Comparison of ENCODE assay signal across 18 cellular contexts in genomic region chr3:148190441-148190990, GRCh38.
DNase-seq lines count a peak whose midpoint lies in the region; ATAC-seq and TF ChIP-seq lines count a peak whose summit lies in the region.
"Had no signal": no experiment of that assay in that cellular context is flagged by ENCODE, and none has a peak within 500 bp of the region (broad histone marks: within the 10 kb centered on the region; RNA-seq: fewer than 3 reads in every experiment).

No MANE protein-coding gene starts in this region.

- in situ Hi-C loops in GM23248 (cut with MboI) (no loop called here), KBM-7 (cut with MboI; ENCODE audit: low pct_unique_long_range_greater_than_20kb, low sequenced_read_pairs) (no loop called here)

- H3K4me2 ChIP-seq in GM23248 (ENCODE audit: unreplicated experiment) = no peak overlapping the region

- no peak overlapping the region for H3K4me3 ChIP-seq in GM23248
- H3K4me3 ChIP-seq in breast epithelium = no peak overlapping the region
- H3K4me3 ChIP-seq: K562 had no signal

- no peaks in the 10 kb centered on the region for H3K79me2 ChIP-seq in GM23248 (ENCODE audit: insufficient read depth)

- H3K4me1 ChIP-seq in GM23248 (ENCODE audit: insufficient read depth) = no peaks in the 10 kb centered on the region
- no peaks in the 10 kb centered on the region for H3K4me1 ChIP-seq in breast epithelium

- DNase-seq in GM23248 = peak; percentile 19
- peak; percentile 22 for DNase-seq in dedifferentiated amniotic fluid mesenchymal stem cell (ENCODE audit: extremely low spot score)
- peak; percentile 98 for DNase-seq in pons (ENCODE audit: low spot score)
- DNase-seq in KBM-7 = no peak
- DNase-seq in activated CD4-positive, alpha-beta T cell treated with anti-CD3 and anti-CD28 coated beads for 4 hours = no peak
- DNase-seq in breast epithelium (ENCODE audit: low spot score in 2 of 2) = no peak
- DNase-seq: CD4-positive, alpha-beta T cell; DMS153; GDM1; GOT3; NCI-H1105 treated with DMSO at 0.1 percent for 48 hours; NCI-H1694; NCI-H748 treated with DMSO at 0.1 percent for 48 hours; SHP77 had no signal

- no peak for ATAC-seq in GM21737 (IDR thresholded peaks at IDR 0.05; ENCODE audit: unreplicated experiment)
- ATAC-seq: HCT116, K562 had no signal

- H3K27ac ChIP-seq in GM23248 = no peak overlapping the region
- H3K27ac ChIP-seq in layer of hippocampus (ENCODE audit: low read depth, low read length) = peak overlapping the region; percentile 24
- H3K27ac ChIP-seq in breast epithelium = no peak overlapping the region

- H4K20me1 ChIP-seq in GM23248 (ENCODE audit: insufficient read depth) = no peaks in the 10 kb centered on the region

- no peak for TF ChIP-seq POLR2A in breast epithelium (IDR thresholded peaks at IDR 0.05)

- intact Hi-C loops in breast epithelium (cut with DNase I; ENCODE audit: low total_unique reads) = no loop called here

- H3K9me3 ChIP-seq in GM23248 (ENCODE audit: low read depth) (no peaks in the 10 kb centered on the region), breast epithelium (no peaks in the 10 kb centered on the region)

- no peak for TF ChIP-seq CTCF in breast epithelium (IDR thresholded peaks at IDR 0.05)

- H3K36me3 ChIP-seq in GM23248 (ENCODE audit: low read depth) (no peaks in the 10 kb centered on the region), breast epithelium (no peaks in the 10 kb centered on the region)

- no peak overlapping the region for H2AFZ ChIP-seq in GM23248

- 43 to 44% methylated on average over 1 of the region's 1 CpG for WGBS in GM23248 (ENCODE audit: low coverage in 1 of 2, low lambda C conversion rate in 2 of 2, missing lambda C conversion rate in 2 of 2), 2 experiments

- no peak overlapping the region for H3K9ac ChIP-seq in GM23248

- H3K9me2 ChIP-seq in GM23248 (ENCODE audit: insufficient read depth) = no peaks in the 10 kb centered on the region

- no peaks in the 10 kb centered on the region for H3F3A ChIP-seq in GM23248 (ENCODE audit: insufficient read depth)

- H3K27me3 ChIP-seq in GM23248 (replicated peaks; ENCODE audit: insufficient read depth) = no peaks in the 10 kb centered on the region
- H3K27me3 ChIP-seq in layer of hippocampus (ENCODE audit: control insufficient read depth, insufficient read depth, low read length) = no peaks in the 10 kb centered on the region
- no peaks in the 10 kb centered on the region for H3K27me3 ChIP-seq in breast epithelium

Comparison
In these comparisons a context has a peak if more than half of its experiments do, and no peak if none do; other contexts are left out.
1. DNase-seq: peak in GM23248 (single experiment), dedifferentiated amniotic fluid mesenchymal stem cell (single experiment) and pons (single experiment); none in KBM-7 (single experiment), activated CD4-positive, alpha-beta T cell treated with anti-CD3 and anti-CD28 coated beads for 4 hours (0 of 2) and breast epithelium (0 of 2).